ENCODE assay signal across 21 cellular contexts in genomic region chr11:126588630-126589491, GRCh38.
DNase-seq lines count a peak whose midpoint lies in the region; ATAC-seq, FAIRE-seq and TF ChIP-seq lines count a peak whose summit lies in the region.
"Had no signal": no experiment of that assay in that cellular context is flagged by ENCODE, and none has a peak within 500 bp of the region (broad histone marks: within the 10 kb centered on the region; RNA-seq: fewer than 3 reads in every experiment).

No MANE protein-coding gene starts in this region.

- WGBS in IMR-90 (ENCODE audit: extremely low coverage in 2 of 2, insufficient read length in 1 of 2), 2 experiments: 66% methylated on average over 5 of the region's 16 CpGs; no CpG with 5 or more reads in 1 of the 2 experiments
- 86% methylated on average over 16 of the region's 16 CpGs; no CpG with 5 or more reads in 1 of the 2 experiments for WGBS in H1 (ENCODE audit: extremely low coverage in 1 of 2, insufficient coverage in 1 of 2, insufficient read length in 1 of 2, insufficient replicate concordance in 2 of 2, low coverage in 1 of 2, low lambda C conversion rate in 2 of 2, missing lambda C conversion rate in 1 of 2), 2 experiments
- WGBS in trophoblast cell (ENCODE audit: extremely low coverage, insufficient coverage, insufficient read length): no CpG with 5 or more reads among the region's 16 CpGs

- H4K8ac ChIP-seq in IMR-90 (ENCODE audit: low read depth in 2 of 2, low read length in 2 of 2) (no peak overlapping the region), H1 (ENCODE audit: extremely low read depth, insufficient read depth, low read length) (no peak overlapping the region), trophoblast cell (ENCODE audit: low read depth, low read length) (no peak overlapping the region)

- TF ChIP-seq CTCF in IMR-90 (conservative IDR thresholded peaks at IDR 0.05; ENCODE audit: low read depth, low read length): no peak
- TF ChIP-seq CTCF in H1 (IDR thresholded peaks at IDR 0.05; ENCODE audit: control extremely low read depth in 1 of 3, insufficient read depth in 1 of 3, low read depth in 1 of 3, low read length in 3 of 3): no peak
- TF ChIP-seq CTCF in brain microvascular endothelial cell (IDR thresholded peaks at IDR 0.05; ENCODE audit: low read depth, low read length, missing control alignments): no peak
- no peak for TF ChIP-seq CTCF in Calu3 (IDR thresholded peaks at IDR 0.05; ENCODE audit: unreplicated experiment)

- H2AFZ ChIP-seq in IMR-90 (replicated peaks; ENCODE audit: low read length, poor library complexity) (no peak overlapping the region), H1 (ENCODE audit: low read length) (no peak overlapping the region), trophoblast cell (ENCODE audit: insufficient read depth, low read length, poor library complexity) (no peak overlapping the region)
- H2AFZ ChIP-seq: PC-9 had no signal

- H3K79me1 ChIP-seq in IMR-90 (ENCODE audit: low read depth in 1 of 2, low read length in 2 of 2) (peaks cover 0 to 8% of the 10 kb centered on the region in 2 experiments; a peak in 1 of 4 replicates), H1 (ENCODE audit: low read depth, low read length) (no peaks in the 10 kb centered on the region), trophoblast cell (ENCODE audit: low read length) (no peaks in the 10 kb centered on the region)

- POLR2A ChIA-PET in IMR-90 (lab: Charles Lee; ENCODE audit: unreplicated experiment): no interaction called here
- POLR2A ChIA-PET in H1 (lab: Charles Lee; ENCODE audit: partially characterized antibody): no interaction called here
- POLR2A ChIA-PET in activated CD4-positive, alpha-beta T cell treated with anti-CD3 and anti-CD28 coated beads, Interleukin-2, amount 10 ng/mL, durations not matched to agents 7 days and 5 days (lab: Charles Lee): no interaction called here

- BruUV-seq in IMR-90 (replicated peaks; lab: Mats Ljungman, UMichigan) (no TSS peak), Calu3 (replicated peaks; lab: Mats Ljungman, UMichigan) (no TSS peak)

- H4K91ac ChIP-seq in IMR-90 (ENCODE audit: insufficient read depth, low read depth, low read length) (no peak overlapping the region), H1 (replicated peaks; ENCODE audit: insufficient read length, low read length) (no peak overlapping the region), trophoblast cell (ENCODE audit: low read depth, low read length) (no peak overlapping the region)

- TF ChIP-seq POLR2A in IMR-90 (IDR thresholded peaks at IDR 0.05; ENCODE audit: low read depth, low read length) (no peak), H1 (IDR thresholded peaks at IDR 0.05; ENCODE audit: control extremely low read depth in 1 of 2, low read depth in 2 of 2, low read length in 2 of 2) (no peak)

- no peaks in the 10 kb centered on the region for H3K4me1 Mint-ChIP-seq in activated CD4-positive, alpha-beta T cell treated with anti-CD3 and anti-CD28 coated beads, Interleukin-2, amount 10 ng/mL, durations not matched to agents 7 days and 5 days
- no peaks in the 10 kb centered on the region for H3K4me1 Mint-ChIP-seq in Calu3 (ENCODE audit: low read depth, unreplicated experiment)
- H3K4me1 Mint-ChIP-seq: IgD-negative memory B cell had no signal

- H4K5ac ChIP-seq in IMR-90 (ENCODE audit: low read depth, low read length) (no peak overlapping the region), H1 (ENCODE audit: insufficient read length, low read depth, low read length) (no peak overlapping the region)

- no peak overlapping the region for H3K27ac Mint-ChIP-seq in activated CD4-positive, alpha-beta T cell treated with anti-CD3 and anti-CD28 coated beads, Interleukin-2, amount 10 ng/mL, durations not matched to agents 7 days and 5 days
- no peak overlapping the region for H3K27ac Mint-ChIP-seq in Calu3 (ENCODE audit: unreplicated experiment)
- H3K27ac Mint-ChIP-seq: IgD-negative memory B cell had no signal

- in situ Hi-C loops in IMR-90 (cut with MboI; ENCODE audit: low sequenced_read_pairs): no loop called here
- in situ Hi-C loops in brain microvascular endothelial cell (cut with HindIII; ENCODE audit: low pct_ligation_motif_present, low sequenced_read_pairs): no loop called here

- H2BK15ac ChIP-seq in IMR-90 (ENCODE audit: low read depth, low read length): no peak overlapping the region
- H2BK15ac ChIP-seq in H1 (ENCODE audit: low read length): no peak overlapping the region

- intact Hi-C loops in IMR-90 (cut with micrococcal nuclease) (no loop called here), Calu3 (cut with micrococcal nuclease; ENCODE audit: unreplicated experiment) (no loop called here)

- no peak for TF ChIP-seq EP300 in H1 (IDR thresholded peaks at IDR 0.05; ENCODE audit: borderline replicate concordance in 1 of 2, low read depth in 2 of 2, low read length in 2 of 2)

- H3K4me1 ChIP-seq in IMR-90 (ENCODE audit: control insufficient read depth, insufficient read depth, low read length) (peaks cover 9% of the 10 kb centered on the region), H1 (replicated peaks in 1 of 4; ENCODE audit: control insufficient read depth in 3 of 4, insufficient read depth in 4 of 4, low read length in 3 of 4) (peaks cover 11 to 41% (median 28%) of the 10 kb centered on the region in 4 experiments; a peak in 6 of 7 replicates), trophoblast cell (ENCODE audit: control insufficient read depth in 1 of 2, insufficient read depth in 2 of 2, low read length in 2 of 2) (no peaks in the 10 kb centered on the region)

- no peak overlapping the region for H2AK9ac ChIP-seq in IMR-90 (replicated peaks; ENCODE audit: low read depth, low read length, poor library complexity)

- H3K36me3 Mint-ChIP-seq in activated CD4-positive, alpha-beta T cell treated with anti-CD3 and anti-CD28 coated beads, Interleukin-2, amount 10 ng/mL, durations not matched to agents 7 days and 5 days (ENCODE audit: low read depth): no peaks in the 10 kb centered on the region
- H3K36me3 Mint-ChIP-seq in Calu3 (ENCODE audit: insufficient read depth, unreplicated experiment): no peaks in the 10 kb centered on the region
- H3K36me3 Mint-ChIP-seq: IgD-negative memory B cell had no signal

- H3K9ac ChIP-seq in IMR-90 (ENCODE audit: low read depth, low read length) (no peak overlapping the region), H1 (replicated peaks in 1 of 4; ENCODE audit: extremely low read depth in 1 of 4, low read depth in 3 of 4, low read length in 3 of 4) (no peak overlapping the region), trophoblast cell (ENCODE audit: low read length) (no peak overlapping the region)
- H3K9ac ChIP-seq: BLaER1 treated with 17β-estradiol and CSF1 and Interleukin-3, amounts not matched to agents 10 nM and 100 nM had no signal

- H3K4me2 ChIP-seq in IMR-90 (ENCODE audit: low read depth, low read length) (no peak overlapping the region), H1 (ENCODE audit: insufficient read depth in 1 of 2, low read depth in 2 of 2, low read length in 2 of 2) (no peak overlapping the region), trophoblast cell (ENCODE audit: low read length) (no peak overlapping the region)
- H3K4me2 ChIP-seq: BLaER1 treated with 17β-estradiol and CSF1 and Interleukin-3, amounts not matched to agents 10 nM and 100 nM; PC-9 had no signal

- H3K56ac ChIP-seq in IMR-90 (ENCODE audit: extremely low read depth, insufficient read depth, low read length) (no peak overlapping the region), H1 (replicated peaks; ENCODE audit: insufficient read length, low read depth, low read length) (no peak overlapping the region)

- H3K14ac ChIP-seq in IMR-90 (replicated peaks; ENCODE audit: low read depth, low read length) (peak overlapping the region; percentile 33; the same call in 1 of the 2 replicates), H1 (ENCODE audit: insufficient read length) (no peak overlapping the region), trophoblast cell (ENCODE audit: low read length) (no peak overlapping the region)

- H3K23me2 ChIP-seq in H1 (ENCODE audit: low read depth, low read length): no peaks in the 10 kb centered on the region

- dilution Hi-C loops in IMR-90 (cut with HindIII; ENCODE audit: low sequenced_read_pairs, unreplicated experiment): no loop called here

- TF ChIP-seq RAD21 in IMR-90 (IDR thresholded peaks at IDR 0.05; ENCODE audit: low read length) (no peak), H1 (IDR thresholded peaks at IDR 0.05 in 1 of 2, conservative IDR thresholded peaks at IDR 0.05 in 1 of 2; ENCODE audit: low read depth in 2 of 2, low read length in 2 of 2) (no peak)

- CTCF ChIA-PET in IMR-90 (lab: Yijun Ruan, JAX) (no interaction called here), H1 (lab: Charles Lee; ENCODE audit: partially characterized antibody) (interaction anchor here (0.9 to 13.6 kb wide), 6 partner anchors 15 to 402 kb away, joined by 3 to 143 read pairs (median 6); no protein-coding TSS in a partner anchor), Calu3 (lab: Charles Lee) (no interaction called here)
- CTCF ChIA-PET in activated CD4-positive, alpha-beta T cell treated with anti-CD3 and anti-CD28 coated beads, Interleukin-2, amount 10 ng/mL, durations not matched to agents 7 days and 5 days (lab: Charles Lee): no interaction called here

- no peak overlapping the region for H3K18ac ChIP-seq in IMR-90 (ENCODE audit: low read depth, low read length)
- H3K18ac ChIP-seq in H1 (ENCODE audit: extremely low read depth, low read length): no peak overlapping the region; the same call in 1 of the 2 replicates
- no peak overlapping the region for H3K18ac ChIP-seq in trophoblast cell (ENCODE audit: low read length)

- H3K4me3 Mint-ChIP-seq in activated CD4-positive, alpha-beta T cell treated with anti-CD3 and anti-CD28 coated beads, Interleukin-2, amount 10 ng/mL, durations not matched to agents 7 days and 5 days: no peak overlapping the region
- H3K4me3 Mint-ChIP-seq in Calu3 (ENCODE audit: low read depth, unreplicated experiment): no peak overlapping the region
- H3K4me3 Mint-ChIP-seq: IgD-negative memory B cell had no signal

- H3K4me3 ChIP-seq in IMR-90 (ENCODE audit: insufficient read depth, low read depth, low read length) (no peak overlapping the region), H1 (ENCODE audit: extremely low read depth in 1 of 4, insufficient read depth in 2 of 4, low read depth in 3 of 4, low read length in 4 of 4) (no peak overlapping the region), brain microvascular endothelial cell (ENCODE audit: low read depth, low read length) (no peak overlapping the region), trophoblast cell (ENCODE audit: low read depth, low read length) (no peak overlapping the region)
- H3K4me3 ChIP-seq: BLaER1 treated with 17β-estradiol and CSF1 and Interleukin-3, amounts not matched to agents 10 nM and 100 nM; GM12878; MG63; PC-9; vagina had no signal

- no peak overlapping the region for H3K27ac ChIP-seq in IMR-90 (ENCODE audit: insufficient read depth, low read length)
- H3K27ac ChIP-seq in H1 (ENCODE audit: low read depth, low read length): no peak overlapping the region
- H3K27ac ChIP-seq in brain microvascular endothelial cell: no peak overlapping the region
- no peak overlapping the region for H3K27ac ChIP-seq in trophoblast cell (ENCODE audit: low read depth, low read length)
- H3K27ac ChIP-seq: BLaER1 treated with 17β-estradiol and CSF1 and Interleukin-3, amounts not matched to agents 10 nM and 100 nM; PC-9; vagina had no signal

- H3K9me3 ChIP-seq in IMR-90 (ENCODE audit: control insufficient read depth, insufficient read depth, low read length) (no peaks in the 10 kb centered on the region), H1 (ENCODE audit: insufficient read depth in 2 of 2, low read depth in 1 of 2, low read length in 1 of 2) (no peaks in the 10 kb centered on the region), trophoblast cell (ENCODE audit: insufficient read depth, low read depth, low read length) (no peaks in the 10 kb centered on the region)
- H3K9me3 ChIP-seq: BLaER1 treated with 17β-estradiol and CSF1 and Interleukin-3, amounts not matched to agents 10 nM and 100 nM; MG63; vagina had no signal

- H2AK5ac ChIP-seq in IMR-90 (ENCODE audit: low read depth, low read length) (no peak overlapping the region), H1 (ENCODE audit: low read depth, low read length) (peak overlapping the region; percentile 4; the same call in 1 of the 2 replicates), trophoblast cell (ENCODE audit: low read length) (no peak overlapping the region)

- H2BK120ac ChIP-seq in IMR-90 (ENCODE audit: low read depth, low read length) (no peak overlapping the region), H1 (replicated peaks; ENCODE audit: low read depth, low read length) (no peak overlapping the region), trophoblast cell (ENCODE audit: insufficient read depth, low read length, poor library complexity) (no peak overlapping the region)

- no peak overlapping the region for H4K12ac ChIP-seq in trophoblast cell (ENCODE audit: low read depth, low read length)

- H3K27me3 ChIP-seq in IMR-90 (ENCODE audit: control insufficient read depth, insufficient read depth, low read length): no peaks in the 10 kb centered on the region
- H3K27me3 ChIP-seq in H1 (replicated peaks in 1 of 4; ENCODE audit: control insufficient read depth in 3 of 4, extremely low read depth in 1 of 4, insufficient read depth in 3 of 4, low read length in 3 of 4): no peaks in the 10 kb centered on the region
- H3K27me3 ChIP-seq in brain microvascular endothelial cell (replicated peaks): no peaks in the 10 kb centered on the region
- no peaks in the 10 kb centered on the region for H3K27me3 ChIP-seq in trophoblast cell (ENCODE audit: insufficient read depth, low read length)
- H3K27me3 ChIP-seq: BLaER1 treated with 17β-estradiol and CSF1 and Interleukin-3, amounts not matched to agents 10 nM and 100 nM; MG63; vagina had no signal

- H2BK12ac ChIP-seq in H1 (ENCODE audit: low read depth, low read length) (no peak overlapping the region), trophoblast cell (ENCODE audit: low read length) (no peak overlapping the region)

- H3K4ac ChIP-seq in IMR-90 (ENCODE audit: low read depth, low read length): no peak overlapping the region
- H3K4ac ChIP-seq in H1 (replicated peaks; ENCODE audit: insufficient read length, low read depth, low read length): no peak overlapping the region
- H3K4ac ChIP-seq in trophoblast cell (ENCODE audit: low read depth, low read length): no peak overlapping the region

- H2BK5ac ChIP-seq in IMR-90 (ENCODE audit: low read depth, low read length, poor library complexity, severe bottlenecking): no peak overlapping the region
- no peak overlapping the region for H2BK5ac ChIP-seq in H1 (ENCODE audit: low read depth, low read length)
- no peak overlapping the region for H2BK5ac ChIP-seq in trophoblast cell (ENCODE audit: low read depth, low read length, poor library complexity)

- no peaks in the 10 kb centered on the region for H3K9me3 Mint-ChIP-seq in activated CD4-positive, alpha-beta T cell treated with anti-CD3 and anti-CD28 coated beads, Interleukin-2, amount 10 ng/mL, durations not matched to agents 7 days and 5 days
- no peaks in the 10 kb centered on the region for H3K9me3 Mint-ChIP-seq in Calu3 (ENCODE audit: low read depth, unreplicated experiment)

- H2BK20ac ChIP-seq in IMR-90 (ENCODE audit: low read depth, low read length): no peak overlapping the region
- no peak overlapping the region for H2BK20ac ChIP-seq in H1 (ENCODE audit: low read length)

- no peak overlapping the region for H3K23ac ChIP-seq in IMR-90 (ENCODE audit: low read depth, low read length)
- H3K23ac ChIP-seq in H1 (ENCODE audit: insufficient read length): no peak overlapping the region
- H3K23ac ChIP-seq in trophoblast cell (ENCODE audit: low read length): no peak overlapping the region

- no peak for ATAC-seq in IMR-90 (ENCODE audit: low read depth)
- ATAC-seq: GM12878, HCT116, left cardiac atrium had no signal

- H3K36me3 ChIP-seq in IMR-90 (ENCODE audit: control insufficient read depth, insufficient read depth, low read length) (no peaks in the 10 kb centered on the region), H1 (ENCODE audit: control insufficient read depth in 2 of 4, insufficient read depth in 4 of 4, low read length in 3 of 4) (no peaks in the 10 kb centered on the region), brain microvascular endothelial cell (replicated peaks) (no peaks in the 10 kb centered on the region), trophoblast cell (ENCODE audit: control insufficient read depth in 1 of 2, insufficient read depth in 2 of 2, low read length in 2 of 2) (no peaks in the 10 kb centered on the region)
- H3K36me3 ChIP-seq: BLaER1 treated with 17β-estradiol and CSF1 and Interleukin-3, amounts not matched to agents 10 nM and 100 nM; MG63; vagina had no signal

- peak; percentile 36 for DNase-seq in COLO668 (lab: John Stamatoyannopoulos, UW; ENCODE audit: unreplicated experiment)
- no peak for DNase-seq in IMR-90
- peak; percentile 65 for DNase-seq in NCI-H2107 treated with DMSO at 0.1 percent for 48 hours (lab: John Stamatoyannopoulos, UW; ENCODE audit: unreplicated experiment)
- no peak for DNase-seq in H1 (ENCODE audit: low read depth in 1 of 2, low spot score in 2 of 2)
- DNase-seq in brain microvascular endothelial cell: no peak
- no peak for DNase-seq in activated CD4-positive, alpha-beta T cell treated with anti-CD3 and anti-CD28 coated beads, Interleukin-2, amount 10 ng/mL, durations not matched to agents 7 days and 5 days
- no peak for DNase-seq in trophoblast cell
- DNase-seq in Calu3: no peak
- DNase-seq: activated CD4-positive, alpha-beta T cell treated with anti-CD3 and anti-CD28 coated beads, Interleukin-2, amount 50 U/mL, for 4 hours; amniotic stem cell; foreskin fibroblast; left cardiac atrium; MG63; NCI-H524; PC-9; SIG-M5 had no signal

- no peaks in the 10 kb centered on the region for H3K27me3 Mint-ChIP-seq in activated CD4-positive, alpha-beta T cell treated with anti-CD3 and anti-CD28 coated beads, Interleukin-2, amount 10 ng/mL, durations not matched to agents 7 days and 5 days
- H3K27me3 Mint-ChIP-seq in Calu3 (ENCODE audit: unreplicated experiment): no peaks in the 10 kb centered on the region
- H3K27me3 Mint-ChIP-seq: IgD-negative memory B cell had no signal

- H4K20me1 ChIP-seq in IMR-90 (ENCODE audit: insufficient read depth, low read length): no peaks in the 10 kb centered on the region
- no peaks in the 10 kb centered on the region for H4K20me1 ChIP-seq in H1 (replicated peaks in 1 of 2; ENCODE audit: control insufficient read depth in 1 of 2, insufficient read depth in 2 of 2, low read length in 2 of 2)
- H4K20me1 ChIP-seq: BLaER1 treated with 17β-estradiol and CSF1 and Interleukin-3, amounts not matched to agents 10 nM and 100 nM had no signal

- no peak for FAIRE-seq in H1 (lab: Jason Lieb, UNC)
- FAIRE-seq: GM12878 had no signal

- H3K79me2 ChIP-seq in H1 (ENCODE audit: control insufficient read depth in 1 of 2, insufficient read depth in 2 of 2, low read length in 2 of 2) (no peaks in the 10 kb centered on the region), trophoblast cell (ENCODE audit: control insufficient read depth, insufficient read depth, low read length, poor library complexity) (no peaks in the 10 kb centered on the region)

- H3K9me1 ChIP-seq in IMR-90 (ENCODE audit: insufficient read depth, low read length): peaks cover 20% of the 10 kb centered on the region; the same call in 1 of the 2 replicates

Comparison
In these comparisons a context has a peak if more than half of its experiments do, and no peak if none do; other contexts are left out.
1. DNase-seq: peak in COLO668 (single experiment) and NCI-H2107 treated with DMSO at 0.1 percent for 48 hours (single experiment); none in IMR-90 (single experiment), H1 (0 of 2), brain microvascular endothelial cell (single experiment), activated CD4-positive, alpha-beta T cell treated with anti-CD3 and anti-CD28 coated beads, Interleukin-2, amount 10 ng/mL, durations not matched to agents 7 days and 5 days (single experiment), trophoblast cell (0 of 2) and Calu3 (single experiment).